In the genomic region with DNA sequence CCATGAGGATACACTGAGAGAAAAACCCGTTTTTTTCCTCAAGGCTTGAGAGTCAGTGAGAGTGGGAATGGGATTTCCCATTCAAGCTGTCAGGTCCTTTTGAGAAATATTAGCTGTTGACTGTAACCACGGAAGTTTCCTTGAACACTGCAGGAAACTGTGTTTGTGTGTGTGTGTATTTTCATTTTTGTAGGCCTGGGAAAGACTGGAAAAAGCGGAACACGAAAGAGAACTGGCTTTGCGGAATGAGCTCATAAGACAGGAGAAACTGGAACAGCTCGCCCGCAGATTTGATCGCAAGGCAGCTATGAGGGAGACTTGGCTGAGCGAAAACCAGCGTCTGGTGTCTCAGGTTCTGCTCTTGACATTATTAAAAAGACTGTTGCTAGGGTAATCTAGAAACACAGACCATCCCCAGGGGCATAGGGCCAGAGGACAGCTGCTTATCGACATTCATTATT, we compare ENCODE assay signal across 13 cellular contexts.
DNase-seq lines count a peak whose midpoint lies in the region; ATAC-seq and TF ChIP-seq lines count a peak whose summit lies in the region.
"Had no signal": no experiment of that assay in that cellular context is flagged by ENCODE, and none has a peak within 500 bp of the region (broad histone marks: within the 10 kb centered on the region; RNA-seq: fewer than 3 reads in every experiment).

No MANE protein-coding gene starts in this region.

- H4K20me1 ChIP-seq in OCI-LY7 (ENCODE audit: insufficient read depth, low read length) = no peaks in the 10 kb centered on the region

- H3K36me3 ChIP-seq in parathyroid adenoma (ENCODE audit: control insufficient read depth, insufficient read depth, low read length) = no peaks in the 10 kb centered on the region
- H3K36me3 ChIP-seq in OCI-LY7 (ENCODE audit: insufficient read depth, low read length) = peaks cover 92% of the 10 kb centered on the region

- DNase-seq in stimulated activated naive CD8-positive, alpha-beta T cell treated with anti-CD3 and anti-CD28 coated beads, Interleukin-15, amount 100 ng/mL, for 72 hours = no peak
- no peak for DNase-seq in stimulated activated naive CD8-positive, alpha-beta T cell treated with anti-CD3 and anti-CD28 coated beads, Interleukin-15, Interleukin-2, amounts not matched to agents 100 U/mL and 50 U/mL, for 24 hours
- DNase-seq in glutamatergic neuron (peak; percentile 57), NCI-H1048 (lab: John Stamatoyannopoulos, UW) (no peak), OCI-LY7 (ENCODE audit: low spot score) (no peak), GF-D8 (lab: John Stamatoyannopoulos, UW) (no peak)
- no peak for DNase-seq in activated naive CD4-positive, alpha-beta T cell (lab: John Stamatoyannopoulos, UW)
- DNase-seq: DMS79; NCI-H69; stimulated activated CD4-positive, alpha-beta T cell treated with anti-CD3 and anti-CD28 coated beads, Interleukin-12 subunit alpha, Interleukin-12 subunit beta, amount 100 ng/mL, for 4 hours had no signal

- ATAC-seq in stimulated activated naive CD8-positive, alpha-beta T cell treated with anti-CD3 and anti-CD28 coated beads, Interleukin-15, amount 100 ng/mL, for 72 hours = no peak
- no peak for ATAC-seq in stimulated activated naive CD8-positive, alpha-beta T cell treated with anti-CD3 and anti-CD28 coated beads, Interleukin-15, Interleukin-2, amounts not matched to agents 100 U/mL and 50 U/mL, for 24 hours
- ATAC-seq: natural killer cell treated with Interleukin-12 subunit alpha and Interleukin-12 subunit beta and Interleukin-15 and Interleukin-18, amount 100 ng/mL, for 72 hours had no signal

- no peaks in the 10 kb centered on the region for H3K27me3 Mint-ChIP-seq in stimulated activated naive CD8-positive, alpha-beta T cell treated with anti-CD3 and anti-CD28 coated beads, Interleukin-15, amount 100 ng/mL, for 72 hours
- peaks cover 9% of the 10 kb centered on the region for H3K27me3 Mint-ChIP-seq in glutamatergic neuron (ENCODE audit: unreplicated experiment)
- H3K27me3 Mint-ChIP-seq: natural killer cell treated with Interleukin-12 subunit alpha and Interleukin-12 subunit beta and Interleukin-15 and Interleukin-18, amount 100 ng/mL, for 72 hours had no signal

- no peaks in the 10 kb centered on the region for H3K27me3 ChIP-seq in parathyroid adenoma (ENCODE audit: control insufficient read depth, insufficient read depth, low read length)

- BruUV-seq in OCI-LY7 (replicated peaks; lab: Mats Ljungman, UMichigan) = no TSS peak

- no peak overlapping the region for H2AFZ ChIP-seq in parathyroid adenoma
- no peak overlapping the region for H2AFZ ChIP-seq in OCI-LY7 (ENCODE audit: low read length)

- peak overlapping the region; percentile 33 to 35 for H3K27ac Mint-ChIP-seq in stimulated activated naive CD8-positive, alpha-beta T cell treated with anti-CD3 and anti-CD28 coated beads, Interleukin-15, amount 100 ng/mL, for 72 hours
- H3K27ac Mint-ChIP-seq in glutamatergic neuron (ENCODE audit: unreplicated experiment) = peak overlapping the region; percentile 87
- H3K27ac Mint-ChIP-seq: natural killer cell treated with Interleukin-12 subunit alpha and Interleukin-12 subunit beta and Interleukin-15 and Interleukin-18, amount 100 ng/mL, for 72 hours had no signal

- peaks cover 9% of the 10 kb centered on the region for H3K4me1 Mint-ChIP-seq in stimulated activated naive CD8-positive, alpha-beta T cell treated with anti-CD3 and anti-CD28 coated beads, Interleukin-15, amount 100 ng/mL, for 72 hours
- peaks cover 14% of the 10 kb centered on the region for H3K4me1 Mint-ChIP-seq in glutamatergic neuron (ENCODE audit: low read depth, unreplicated experiment)

- no peaks in the 10 kb centered on the region for H3K9me2 ChIP-seq in OCI-LY7 (ENCODE audit: insufficient read depth, low read length)

- CTCF ChIA-PET in OCI-LY7 (lab: Charles Lee; ENCODE audit: unreplicated experiment) = interaction anchor here (1.0 kb wide), 1 partner anchor 41 kb away, joined by 4 read pairs; no protein-coding TSS in a partner anchor

- peaks cover 10% of the 10 kb centered on the region for H3K79me2 ChIP-seq in parathyroid adenoma
- H3K79me2 ChIP-seq in OCI-LY7 (ENCODE audit: insufficient read depth, low read depth, low read length) = no peaks in the 10 kb centered on the region

- H3K4me2 ChIP-seq in parathyroid adenoma (ENCODE audit: low read length) (peak overlapping the region; percentile 54), OCI-LY7 (ENCODE audit: low read length) (no peak overlapping the region)
- H3K4me2 ChIP-seq: KMS-11 had no signal

- H3K36me3 Mint-ChIP-seq in glutamatergic neuron (ENCODE audit: unreplicated experiment) = peaks cover 13% of the 10 kb centered on the region
- H3K36me3 Mint-ChIP-seq: natural killer cell treated with Interleukin-12 subunit alpha and Interleukin-12 subunit beta and Interleukin-15 and Interleukin-18, amount 100 ng/mL, for 72 hours had no signal

- intact Hi-C loops in OCI-LY7 (cut with micrococcal nuclease; ENCODE audit: unreplicated experiment) = no loop called here

- no peak overlapping the region for H3K4me3 Mint-ChIP-seq in stimulated activated naive CD8-positive, alpha-beta T cell treated with anti-CD3 and anti-CD28 coated beads, Interleukin-15, amount 100 ng/mL, for 72 hours
- H3K4me3 Mint-ChIP-seq in glutamatergic neuron (ENCODE audit: unreplicated experiment) = peak overlapping the region; percentile 78
- H3K4me3 Mint-ChIP-seq: natural killer cell treated with Interleukin-12 subunit alpha and Interleukin-12 subunit beta and Interleukin-15 and Interleukin-18, amount 100 ng/mL, for 72 hours had no signal

- H3K27ac ChIP-seq in parathyroid adenoma (peak overlapping the region; percentile 29), OCI-LY7 (ENCODE audit: low read depth, low read length, poor library complexity, severe bottlenecking) (no peak overlapping the region)
- H3K27ac ChIP-seq: KMS-11 had no signal

- H3K9me3 ChIP-seq in parathyroid adenoma (ENCODE audit: control insufficient read depth, low read length) = no peaks in the 10 kb centered on the region
- H3K9me3 ChIP-seq in OCI-LY7 (ENCODE audit: low read length) = no peaks in the 10 kb centered on the region

- peaks cover 15% of the 10 kb centered on the region for H3K4me1 ChIP-seq in parathyroid adenoma
- peaks cover 30% of the 10 kb centered on the region for H3K4me1 ChIP-seq in OCI-LY7 (ENCODE audit: insufficient read depth, low read length, poor library complexity, severe bottlenecking)

- TF ChIP-seq CTCF in glutamatergic neuron (IDR thresholded peaks at IDR 0.05; ENCODE audit: partially characterized antibody, unreplicated experiment) (no peak), parathyroid adenoma (IDR thresholded peaks at IDR 0.05) (no peak), OCI-LY7 (conservative IDR thresholded peaks at IDR 0.05; ENCODE audit: low read length) (no peak)

- H3K9me3 Mint-ChIP-seq in stimulated activated naive CD8-positive, alpha-beta T cell treated with anti-CD3 and anti-CD28 coated beads, Interleukin-15, amount 100 ng/mL, for 72 hours = no peaks in the 10 kb centered on the region
- H3K9me3 Mint-ChIP-seq in glutamatergic neuron (ENCODE audit: unreplicated experiment) = peaks cover 16% of the 10 kb centered on the region
- H3K9me3 Mint-ChIP-seq: natural killer cell treated with Interleukin-12 subunit alpha and Interleukin-12 subunit beta and Interleukin-15 and Interleukin-18, amount 100 ng/mL, for 72 hours had no signal

- H3K9ac ChIP-seq in parathyroid adenoma = no peak overlapping the region
- H3K9ac ChIP-seq: KMS-11 had no signal

- POLR2A ChIA-PET in OCI-LY7 (lab: Charles Lee) = interaction anchor here (0.7 to 1.8 kb wide), 8 partner anchors 10 to 609 kb away, joined by 3 to 8 read pairs (median 3); no protein-coding TSS in a partner anchor

- no peak overlapping the region for H3K4me3 ChIP-seq in parathyroid adenoma (ENCODE audit: low read depth, low read length)
- no peak overlapping the region for H3K4me3 ChIP-seq in OCI-LY7 (ENCODE audit: low read depth, low read length, poor library complexity, severe bottlenecking)
